In genomic region chr5:164600166-164600715, GRCh38 we compare ENCODE assay signal across 21 cellular contexts.
DNase-seq lines count a peak whose midpoint lies in the region; ATAC-seq and TF ChIP-seq lines count a peak whose summit lies in the region.
"Had no signal": no experiment of that assay in that cellular context is flagged by ENCODE, and none has a peak within 500 bp of the region (broad histone marks: within the 10 kb centered on the region; RNA-seq: fewer than 3 reads in every experiment).

No MANE protein-coding gene starts in this region.

- POLR2A ChIA-PET in MCF 10A (lab: Yijun Ruan, JAX): interaction anchor here (0.9 to 3.0 kb wide), 4 partner anchors 10 to 67 kb away, joined by 3 to 15 read pairs (median 4); no protein-coding TSS in a partner anchor

- BruUV-seq in MCF 10A (replicated peaks; lab: Mats Ljungman, UMichigan): no TSS peak

- WGBS in esophagus muscularis mucosa: 79% methylated on average over 3 of the region's 3 CpGs

- H3K4me3 ChIP-seq in breast epithelium: no peak overlapping the region
- no peak overlapping the region for H3K4me3 ChIP-seq in RWPE2 (ENCODE audit: severe bottlenecking)
- H3K4me3 ChIP-seq in esophagus muscularis mucosa: no peak overlapping the region
- H3K4me3 ChIP-seq: GM12878 had no signal

- peak; percentile 84 for DNase-seq in MCF 10A (ENCODE audit: unreplicated experiment)
- DNase-seq in breast epithelium (ENCODE audit: low spot score in 2 of 2): no peak
- DNase-seq in RWPE2 (ENCODE audit: low spot score): no peak
- peak; percentile 35 for DNase-seq in fibroblast of gingiva (ENCODE audit: low read depth)
- DNase-seq in activated effector memory CD4-positive, alpha-beta T cell treated with anti-CD3 and anti-CD28 coated beads, Interleukin-2, amount 50 U/mL, for 16 hours: no peak
- DNase-seq in esophagus muscularis mucosa (ENCODE audit: extremely low spot score): no peak
- DNase-seq in activated CD4-positive, alpha-beta T cell treated with anti-CD3 and anti-CD28 coated beads, Interleukin-2, amount 50 U/mL, for 48 hours: no peak
- DNase-seq in NCI-H1092 treated with DMSO at 0.1 percent for 48 hours (lab: John Stamatoyannopoulos, UW): no peak
- DNase-seq: activated CD4-positive, alpha-beta T cell treated with anti-CD3 and anti-CD28 coated beads, Interleukin-2, amount 50 U/mL, for 1 hour; activated T-cell treated with anti-CD3 and anti-CD28 coated beads, Interleukin-2, amount 50 U/mL, for 1 hour; CD4-positive, alpha-beta memory T cell; effector memory CD8-positive, alpha-beta T cell; glutamatergic neuron; Kasumi-1; naive thymus-derived CD8-positive, alpha-beta T cell; NCI-H1930; NCI-H446 treated with DMSO at 0.1 percent for 48 hours had no signal

- no peaks in the 10 kb centered on the region for H3K36me3 Mint-ChIP-seq in MCF 10A (ENCODE audit: insufficient read depth, unreplicated experiment)
- H3K36me3 Mint-ChIP-seq: activated naive CD4-positive, alpha-beta T cell treated with anti-CD3 and anti-CD28 coated beads, Interleukin-2, amount 50 U/mL, for 24 hours; CD4-positive, alpha-beta memory T cell; naive thymus-derived CD8-positive, alpha-beta T cell; stimulated activated memory B cell treated with anti-CD40 and anti-IgM and Interleukin-4, amounts not matched to agents 10 μg/mL and 1 μg/mL and 100 μg/mL, for 72 hours; type B pancreatic cell had no signal

- H3K27ac ChIP-seq in breast epithelium (no peak overlapping the region), RWPE2 (ENCODE audit: poor library complexity, severe bottlenecking) (no peak overlapping the region), esophagus muscularis mucosa (replicated peaks in 1 of 4) (no peak overlapping the region)

- H3K36me3 ChIP-seq in breast epithelium (no peaks in the 10 kb centered on the region), RWPE2 (ENCODE audit: low read depth) (0 out of 2 replicates have a peak, but pooled peaks cover 4% of the 10 kb centered on the region), esophagus muscularis mucosa (no peaks in the 10 kb centered on the region)

- CTCF ChIA-PET in MCF 10A (lab: Yijun Ruan, JAX): no interaction called here

- ATAC-seq in RWPE2 (ENCODE audit: low read depth): peak; percentile 50
- ATAC-seq: effector memory CD8-positive, alpha-beta T cell; GM12878; naive thymus-derived CD8-positive, alpha-beta T cell; stimulated activated memory B cell treated with anti-CD40 and anti-IgM and Interleukin-4, amounts not matched to agents 10 μg/mL and 1 μg/mL and 100 μg/mL, for 72 hours had no signal

- H3K9me3 ChIP-seq in breast epithelium (no peaks in the 10 kb centered on the region), RWPE2 (ENCODE audit: severe bottlenecking) (no peaks in the 10 kb centered on the region), esophagus muscularis mucosa (no peaks in the 10 kb centered on the region)

- TF ChIP-seq CTCF in MCF 10A (IDR thresholded peaks at IDR 0.05; ENCODE audit: unreplicated experiment) (no peak), breast epithelium (IDR thresholded peaks at IDR 0.05) (no peak), RWPE2 (IDR thresholded peaks at IDR 0.05; ENCODE audit: poor library complexity, severe bottlenecking) (no peak), esophagus muscularis mucosa (IDR thresholded peaks at IDR 0.05) (no peak)

- H3K27ac Mint-ChIP-seq in MCF 10A (ENCODE audit: low read depth, unreplicated experiment): peak overlapping the region; percentile 89
- H3K27ac Mint-ChIP-seq: activated naive CD4-positive, alpha-beta T cell treated with anti-CD3 and anti-CD28 coated beads, Interleukin-2, amount 50 U/mL, for 24 hours; CD4-positive, alpha-beta memory T cell; effector memory CD8-positive, alpha-beta T cell; naive thymus-derived CD8-positive, alpha-beta T cell; stimulated activated memory B cell treated with anti-CD40 and anti-IgM and Interleukin-4, amounts not matched to agents 10 μg/mL and 1 μg/mL and 100 μg/mL, for 72 hours; type B pancreatic cell had no signal

- no peaks in the 10 kb centered on the region for H3K27me3 ChIP-seq in breast epithelium
- H3K27me3 ChIP-seq in RWPE2 (ENCODE audit: insufficient read depth, poor library complexity, severe bottlenecking): peaks cover 4% of the 10 kb centered on the region
- no peaks in the 10 kb centered on the region for H3K27me3 ChIP-seq in esophagus muscularis mucosa

- peaks cover 9% of the 10 kb centered on the region for H3K4me1 Mint-ChIP-seq in MCF 10A (ENCODE audit: insufficient read depth, unreplicated experiment)
- H3K4me1 Mint-ChIP-seq: activated naive CD4-positive, alpha-beta T cell treated with anti-CD3 and anti-CD28 coated beads, Interleukin-2, amount 50 U/mL, for 24 hours; CD4-positive, alpha-beta memory T cell; naive thymus-derived CD8-positive, alpha-beta T cell; stimulated activated memory B cell treated with anti-CD40 and anti-IgM and Interleukin-4, amounts not matched to agents 10 μg/mL and 1 μg/mL and 100 μg/mL, for 72 hours had no signal

- no peaks in the 10 kb centered on the region for H3K27me3 Mint-ChIP-seq in MCF 10A (ENCODE audit: insufficient read depth, unreplicated experiment)
- H3K27me3 Mint-ChIP-seq: activated naive CD4-positive, alpha-beta T cell treated with anti-CD3 and anti-CD28 coated beads, Interleukin-2, amount 50 U/mL, for 24 hours; CD4-positive, alpha-beta memory T cell; effector memory CD8-positive, alpha-beta T cell; naive thymus-derived CD8-positive, alpha-beta T cell; stimulated activated memory B cell treated with anti-CD40 and anti-IgM and Interleukin-4, amounts not matched to agents 10 μg/mL and 1 μg/mL and 100 μg/mL, for 72 hours; type B pancreatic cell had no signal

- TF ChIP-seq EP300 in esophagus muscularis mucosa (IDR thresholded peaks at IDR 0.05): no peak

- no peaks in the 10 kb centered on the region for H3K9me3 Mint-ChIP-seq in MCF 10A (ENCODE audit: unreplicated experiment)
- H3K9me3 Mint-ChIP-seq: type B pancreatic cell had no signal

- TF ChIP-seq POLR2A in breast epithelium (IDR thresholded peaks at IDR 0.05) (no peak), esophagus muscularis mucosa (IDR thresholded peaks at IDR 0.05; ENCODE audit: low read depth) (no peak)

- no peak overlapping the region for H3K4me3 Mint-ChIP-seq in MCF 10A (ENCODE audit: unreplicated experiment)
- H3K4me3 Mint-ChIP-seq: activated naive CD4-positive, alpha-beta T cell treated with anti-CD3 and anti-CD28 coated beads, Interleukin-2, amount 50 U/mL, for 24 hours; CD4-positive, alpha-beta memory T cell; effector memory CD8-positive, alpha-beta T cell; naive thymus-derived CD8-positive, alpha-beta T cell; stimulated activated memory B cell treated with anti-CD40 and anti-IgM and Interleukin-4, amounts not matched to agents 10 μg/mL and 1 μg/mL and 100 μg/mL, for 72 hours; type B pancreatic cell had no signal

- intact Hi-C loops in MCF 10A (cut with micrococcal nuclease): no loop called here
- intact Hi-C loops in breast epithelium (cut with DNase I; ENCODE audit: low total_unique reads): no loop called here
- intact Hi-C loops in esophagus muscularis mucosa (cut with DNase I): no loop called here

- H3K4me1 ChIP-seq in breast epithelium (no peaks in the 10 kb centered on the region), RWPE2 (ENCODE audit: insufficient read depth, poor library complexity, severe bottlenecking) (no peaks in the 10 kb centered on the region), esophagus muscularis mucosa (no peaks in the 10 kb centered on the region)

Comparison
In these comparisons a context has a peak if more than half of its experiments do, and no peak if none do; other contexts are left out.
1. DNase-seq: peak in MCF 10A (single experiment) and fibroblast of gingiva (single experiment); none in breast epithelium (0 of 2), RWPE2 (single experiment), activated effector memory CD4-positive, alpha-beta T cell treated with anti-CD3 and anti-CD28 coated beads, Interleukin-2, amount 50 U/mL, for 16 hours (single experiment), esophagus muscularis mucosa (single experiment), activated CD4-positive, alpha-beta T cell treated with anti-CD3 and anti-CD28 coated beads, Interleukin-2, amount 50 U/mL, for 48 hours (0 of 2) and NCI-H1092 treated with DMSO at 0.1 percent for 48 hours (single experiment).